16 cellular contexts compared by ENCODE assay signal in genomic region chr2:171410624-171411023, GRCh38.
DNase-seq lines count a peak whose midpoint lies in the region; ATAC-seq and TF ChIP-seq lines count a peak whose summit lies in the region.
"Had no signal": no experiment of that assay in that cellular context is flagged by ENCODE, and none has a peak within 500 bp of the region (broad histone marks: within the 10 kb centered on the region; RNA-seq: fewer than 3 reads in every experiment).

No MANE protein-coding gene starts in this region.

- peak overlapping the region; percentile 70 for H3K4me2 ChIP-seq in Loucy (ENCODE audit: low read depth, low read length, poor library complexity, severe bottlenecking)

- H3K36me3 ChIP-seq in Loucy (ENCODE audit: insufficient read depth, low read length) (no peaks in the 10 kb centered on the region), iPS-20b (ENCODE audit: insufficient read depth, low read depth, low read length) (no peaks in the 10 kb centered on the region)
- H3K36me3 ChIP-seq: thyroid gland had no signal

- no peak overlapping the region for H2AFZ ChIP-seq in Loucy (ENCODE audit: low read length)

- in situ Hi-C loops in astrocyte of the spinal cord (cut with HindIII; ENCODE audit: low sequenced_read_pairs): no loop called here

- H3K4me1 ChIP-seq in Loucy (ENCODE audit: insufficient read depth, low read length, poor library complexity, severe bottlenecking): peaks cover 74% of the 10 kb centered on the region
- H3K4me1 ChIP-seq in iPS-20b (ENCODE audit: insufficient read depth, low read length): peaks cover 42% of the 10 kb centered on the region
- H3K4me1 ChIP-seq: thyroid gland had no signal

- H4K20me1 ChIP-seq in Loucy (ENCODE audit: insufficient read depth, low read length, poor library complexity, severe bottlenecking): no peaks in the 10 kb centered on the region

- peak overlapping the region; percentile 48 for H3K9ac ChIP-seq in Loucy (ENCODE audit: low read depth, low read length, poor library complexity, severe bottlenecking)
- peak overlapping the region; percentile 38; the same call in 1 of the 2 replicates for H3K9ac ChIP-seq in iPS-20b (ENCODE audit: low read depth, low read length)

- H3K27me3 ChIP-seq in Loucy (ENCODE audit: insufficient read depth, low read length, poor library complexity, severe bottlenecking): no peaks in the 10 kb centered on the region
- no peaks in the 10 kb centered on the region for H3K27me3 ChIP-seq in iPS-20b (ENCODE audit: insufficient read depth, low read length)
- H3K27me3 ChIP-seq: thyroid gland had no signal

- no peaks in the 10 kb centered on the region for H3K9me2 ChIP-seq in Loucy (replicated peaks; ENCODE audit: low read depth, low read length)

- no peak for TF ChIP-seq CTCF in Loucy (conservative IDR thresholded peaks at IDR 0.05; ENCODE audit: low read length)
- no peak for TF ChIP-seq CTCF in astrocyte of the spinal cord (IDR thresholded peaks at IDR 0.05; ENCODE audit: low read depth, low read length)

- no peak for ATAC-seq in GM18861 (IDR thresholded peaks at IDR 0.05; ENCODE audit: unreplicated experiment)

- H3K4me3 ChIP-seq in Loucy (ENCODE audit: low read length, poor library complexity, severe bottlenecking): no peak overlapping the region
- no peak overlapping the region for H3K4me3 ChIP-seq in astrocyte of the spinal cord (ENCODE audit: low read depth, low read length)
- no peak overlapping the region for H3K4me3 ChIP-seq in iPS-20b (ENCODE audit: low read length)
- H3K4me3 ChIP-seq: thyroid gland had no signal

- H3K27ac ChIP-seq in iPS-20b (ENCODE audit: low read length): peak overlapping the region; percentile 49
- H3K27ac ChIP-seq: thyroid gland had no signal

- DNase-seq in EH (ENCODE audit: low read depth) (peak; percentile 52), astrocyte of the spinal cord (ENCODE audit: low read depth, low spot score) (peak; percentile 14), amygdala (lab: John Stamatoyannopoulos, UW) (no peak), NCI-H1092 (lab: John Stamatoyannopoulos, UW) (no peak), nucleus accumbens (lab: John Stamatoyannopoulos, UW) (no peak)
- DNase-seq: activated CD4-positive, alpha-beta memory T cell treated with anti-CD3 and anti-CD28 coated beads for 36 hours; activated naive CD8-positive, alpha-beta T cell treated with anti-CD3 and anti-CD28 coated beads for 36 hours; activated T-cell treated with anti-CD3 and anti-CD28 coated beads, Interleukin-2, amount 50 U/mL, for 24 hours; CD4-positive, CD25-positive, alpha-beta regulatory T cell; DND-41; NCI-H510A treated with DMSO at 0.1 percent for 48 hours; stimulated activated CD4-positive, alpha-beta T cell treated with anti-CD3 and anti-CD28 coated beads, Interleukin-15, amount 100 ng/mL, for 24 hours; thyroid gland had no signal

- H3K9me3 ChIP-seq in Loucy (ENCODE audit: insufficient read depth, low read depth, low read length): no peaks in the 10 kb centered on the region
- H3K9me3 ChIP-seq in iPS-20b (ENCODE audit: insufficient read depth, low read depth, low read length): no peaks in the 10 kb centered on the region
- H3K9me3 ChIP-seq: thyroid gland had no signal

- H3F3A ChIP-seq in Loucy (ENCODE audit: low read depth): peaks cover 8% of the 10 kb centered on the region; the same call in 1 of the 2 replicates

- peaks cover 20% of the 10 kb centered on the region; the same call in 1 of the 2 replicates for H3K79me2 ChIP-seq in Loucy (ENCODE audit: insufficient read depth, low read length)

Comparison
In these comparisons a context has a peak if more than half of its experiments do, and no peak if none do; other contexts are left out.
1. DNase-seq: peak in EH (single experiment) and astrocyte of the spinal cord (single experiment); none in amygdala (0 of 56), NCI-H1092 (single experiment) and nucleus accumbens (0 of 56).